In the genomic region with DNA sequence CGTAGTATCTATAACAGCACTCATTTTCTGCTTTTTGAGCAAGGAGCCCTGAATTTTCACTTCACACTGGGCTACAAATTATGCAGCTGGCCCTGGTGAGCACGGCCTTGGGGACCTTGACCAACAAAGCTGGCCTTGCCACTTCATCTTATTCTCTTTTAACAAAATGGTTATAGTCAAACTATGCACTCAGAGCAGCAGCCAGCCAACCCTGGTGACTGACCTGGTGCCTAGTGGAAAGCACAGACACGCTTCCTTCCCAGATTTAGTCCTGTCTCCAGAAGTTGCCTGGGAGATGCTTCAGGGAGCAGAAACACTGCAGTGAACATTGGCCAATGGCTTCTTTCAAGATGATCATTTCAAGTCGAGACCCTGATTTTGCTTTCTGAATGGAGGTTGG, we compare ENCODE assay signal across 30 cellular contexts.
"Had no signal": no experiment of that assay in that cellular context is flagged by ENCODE, and none has a peak within 500 bp of the region (broad histone marks: within the 10 kb centered on the region; RNA-seq: fewer than 3 reads in every experiment).

No MANE protein-coding gene starts in this region.

- H3K27ac ChIP-seq: brain microvascular endothelial cell, coronary artery, dorsolateral prefrontal cortex, gastrocnemius medialis had no signal

- H3K9me3 ChIP-seq: gastrocnemius medialis had no signal

- H3K27ac Mint-ChIP-seq: activated CD4-positive, alpha-beta memory T cell treated with anti-CD3 and anti-CD28 coated beads, Interleukin-2, amount 10 ng/mL, durations not matched to agents 7 days and 5 days; activated CD4-positive, alpha-beta T cell treated with anti-CD3 and anti-CD28 coated beads, Interleukin-2, amount 10 ng/mL, durations not matched to agents 7 days and 5 days; activated naive CD8-positive, alpha-beta T cell; activated T-helper 17 cell treated with anti-CD3 and anti-CD28 coated beads, Interleukin-2, amount 50 U/mL, for 72 hours; dendritic cell treated with granulocyte-macrophage colony-stimulating factor and Interleukin-4, amounts not matched to agents 40 ng/mL and 50 ng/mL, for 4 days; endodermal cell; T-helper 17 cell; T-helper 2 cell treated with Interferon-gamma antibody and Interleukin-4, amounts not matched to agents 5 μg/mL and 100 μg/mL, for 36 hours had no signal

- FAIRE-seq: astrocyte had no signal

- H3K4me1 Mint-ChIP-seq: activated CD4-positive, alpha-beta memory T cell treated with anti-CD3 and anti-CD28 coated beads, Interleukin-2, amount 10 ng/mL, durations not matched to agents 7 days and 5 days; activated CD4-positive, alpha-beta T cell treated with anti-CD3 and anti-CD28 coated beads, Interleukin-2, amount 10 ng/mL, durations not matched to agents 7 days and 5 days; activated T-helper 17 cell treated with anti-CD3 and anti-CD28 coated beads, Interleukin-2, amount 50 U/mL, for 72 hours; central memory CD8-positive, alpha-beta T cell; T-helper 17 cell had no signal

- H3K9me3 Mint-ChIP-seq: activated CD4-positive, alpha-beta memory T cell treated with anti-CD3 and anti-CD28 coated beads, Interleukin-2, amount 10 ng/mL, durations not matched to agents 7 days and 5 days; activated CD4-positive, alpha-beta T cell treated with anti-CD3 and anti-CD28 coated beads, Interleukin-2, amount 10 ng/mL, durations not matched to agents 7 days and 5 days; activated T-cell treated with anti-CD3 and anti-CD28 coated beads, Interleukin-2, amount 50 U/mL, for 4 hours; activated T-helper 17 cell treated with anti-CD3 and anti-CD28 coated beads, Interleukin-2, amount 50 U/mL, for 72 hours; central memory CD8-positive, alpha-beta T cell; dendritic cell treated with granulocyte-macrophage colony-stimulating factor and Interleukin-4, amounts not matched to agents 40 ng/mL and 50 ng/mL, for 4 days; endodermal cell; T-helper 2 cell treated with Interferon-gamma antibody and Interleukin-4, amounts not matched to agents 5 μg/mL and 100 μg/mL, for 36 hours had no signal

- H3K36me3 Mint-ChIP-seq: activated naive CD8-positive, alpha-beta T cell had no signal

- H3K27me3 ChIP-seq: brain microvascular endothelial cell, gastrocnemius medialis had no signal

- DNase-seq: activated CD4-positive, alpha-beta memory T cell treated with anti-CD3 and anti-CD28 coated beads, Interleukin-2, amount 10 ng/mL, durations not matched to agents 7 days and 5 days; activated CD4-positive, alpha-beta T cell treated with anti-CD3 and anti-CD28 coated beads for 4 hours; activated CD4-positive, alpha-beta T cell treated with anti-CD3 and anti-CD28 coated beads, Interleukin-2, amount 10 ng/mL, durations not matched to agents 7 days and 5 days; activated CD4-positive, alpha-beta T cell treated with anti-CD3 and anti-CD28 coated beads, Interleukin-2, amount 50 U/mL, for 4 hours; activated CD4-positive, CD25-positive, alpha-beta regulatory T cell; activated CD4-positive, CD25-positive, alpha-beta regulatory T cell treated with anti-CD3 and anti-CD28 coated beads, Interleukin-2, amount 50 U/mL, for 72 hours; activated CD8-positive, alpha-beta memory T cell treated with anti-CD3 and anti-CD28 coated beads, Interleukin-2, amount 50 U/mL, for 48 hours; activated effector memory CD4-positive, alpha-beta T cell treated with Interleukin-2 at 50 U/mL for 16 hours; activated gamma-delta T cell treated with Interleukin-2 at 50 U/mL for 16 hours; activated naive CD4-positive, alpha-beta T cell treated with anti-CD3 and anti-CD28 coated beads, Interleukin-2, amount 50 U/mL, for 16 hours; activated naive CD4-positive, alpha-beta T cell treated with Interleukin-2 at 50 U/mL for 16 hours; activated T-cell treated with anti-CD3 and anti-CD28 coated beads for 4 hours; activated T-cell treated with anti-CD3 and anti-CD28 coated beads, Interleukin-2, amount 50 U/mL, for 4 hours; amniotic stem cell; brain microvascular endothelial cell; dorsolateral prefrontal cortex; effector memory CD4-positive, alpha-beta T cell; endodermal cell; foreskin fibroblast; gastrocnemius medialis; T-helper 1 cell; T-helper 17 cell; T1000 had no signal

- H3K4me3 Mint-ChIP-seq: activated CD4-positive, alpha-beta memory T cell treated with anti-CD3 and anti-CD28 coated beads, Interleukin-2, amount 10 ng/mL, durations not matched to agents 7 days and 5 days; activated CD4-positive, alpha-beta T cell treated with anti-CD3 and anti-CD28 coated beads, Interleukin-2, amount 10 ng/mL, durations not matched to agents 7 days and 5 days; activated naive CD8-positive, alpha-beta T cell; activated T-cell treated with anti-CD3 and anti-CD28 coated beads, Interleukin-2, amount 50 U/mL, for 4 hours; activated T-helper 17 cell treated with anti-CD3 and anti-CD28 coated beads, Interleukin-2, amount 50 U/mL, for 72 hours; central memory CD8-positive, alpha-beta T cell; dendritic cell treated with granulocyte-macrophage colony-stimulating factor and Interleukin-4, amounts not matched to agents 40 ng/mL and 50 ng/mL, for 4 days; endodermal cell; T-helper 17 cell; T-helper 2 cell treated with Interferon-gamma antibody and Interleukin-4, amounts not matched to agents 5 μg/mL and 100 μg/mL, for 36 hours had no signal

- H3K27me3 Mint-ChIP-seq: activated CD4-positive, alpha-beta T cell treated with anti-CD3 and anti-CD28 coated beads, Interleukin-2, amount 10 ng/mL, durations not matched to agents 7 days and 5 days; activated naive CD8-positive, alpha-beta T cell had no signal
